In the genomic region with DNA sequence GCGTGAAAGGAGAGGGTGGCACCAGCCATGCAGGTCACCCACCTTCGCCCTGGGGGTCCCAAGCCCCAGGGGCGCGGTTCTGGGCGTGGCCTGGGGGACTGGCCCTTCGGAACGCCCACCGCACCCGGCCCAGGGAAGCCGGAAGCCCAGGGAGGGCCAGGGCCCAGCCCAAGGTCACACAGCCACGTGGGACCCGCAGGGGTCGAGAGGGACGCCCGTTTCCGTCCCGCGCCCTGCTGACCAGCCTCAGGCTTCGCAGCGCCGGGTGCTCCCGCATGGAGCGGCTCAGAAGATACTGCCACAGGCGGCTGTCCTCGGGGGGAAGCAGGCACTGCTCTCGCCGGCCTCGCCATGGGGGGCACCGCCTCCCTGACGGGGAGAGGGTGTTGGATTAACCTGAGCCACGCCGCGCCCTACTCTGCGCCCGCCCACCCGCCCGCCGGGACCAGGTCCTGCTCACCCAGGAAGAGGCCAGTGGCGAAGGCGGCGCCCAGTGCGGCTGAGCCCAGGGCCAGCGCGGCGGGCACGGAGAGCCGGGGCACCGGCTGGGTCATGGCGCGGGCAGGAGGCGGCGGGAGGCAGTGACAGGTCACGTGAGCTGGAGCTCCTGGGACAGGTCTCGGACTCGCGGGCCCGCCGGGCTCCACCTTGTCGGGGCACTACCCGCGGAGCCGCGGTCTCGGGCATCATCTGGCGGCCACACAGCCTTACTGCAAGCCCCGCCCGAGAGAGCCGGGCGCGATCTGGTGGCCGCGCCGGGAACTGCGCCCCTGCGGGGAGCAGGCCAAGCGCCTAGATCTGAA, we compare ENCODE assay signal across 1 cellular context.
A peak's percentile ranks its signal among the peaks of the same experiment; 100 is the strongest.
TF ChIP-seq lines count a peak whose summit lies in the region.

Gene COMTD1 (minus strand): TSS at position 583 of the 803 bp plus-strand sequence. CDS start 29 bp downstream, at position 554.

TF ChIP-seq in HEK293, 187 proteins besides CTCF, POLR2A, EP300 and RAD21 (continued from another document and continues in another):
- TF ChIP-seq, protein P1, sequence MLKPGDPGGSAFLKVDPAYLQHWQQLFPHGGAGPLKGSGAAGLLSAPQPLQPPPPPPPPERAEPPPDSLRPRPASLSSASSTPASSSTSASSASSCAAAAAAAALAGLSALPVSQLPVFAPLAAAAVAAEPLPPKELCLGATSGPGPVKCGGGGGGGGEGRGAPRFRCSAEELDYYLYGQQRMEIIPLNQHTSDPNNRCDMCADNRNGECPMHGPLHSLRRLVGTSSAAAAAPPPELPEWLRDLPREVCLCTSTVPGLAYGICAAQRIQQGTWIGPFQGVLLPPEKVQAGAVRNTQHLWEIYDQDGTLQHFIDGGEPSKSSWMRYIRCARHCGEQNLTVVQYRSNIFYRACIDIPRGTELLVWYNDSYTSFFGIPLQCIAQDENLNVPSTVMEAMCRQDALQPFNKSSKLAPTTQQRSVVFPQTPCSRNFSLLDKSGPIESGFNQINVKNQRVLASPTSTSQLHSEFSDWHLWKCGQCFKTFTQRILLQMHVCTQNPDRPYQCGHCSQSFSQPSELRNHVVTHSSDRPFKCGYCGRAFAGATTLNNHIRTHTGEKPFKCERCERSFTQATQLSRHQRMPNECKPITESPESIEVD (tag by site-specific recombination; IDR thresholded peaks at IDR 0.05): no peak
- TF ChIP-seq ZNF654 (tag by site-specific recombination; IDR thresholded peaks at IDR 0.05; ENCODE audit: low read depth) (peak; percentile 97), ZNF341 (tag by site-specific recombination; IDR thresholded peaks at IDR 0.05; ENCODE audit: low read depth) (peak; percentile 81), MYNN (tag by site-specific recombination; IDR thresholded peaks at IDR 0.05; ENCODE audit: borderline replicate concordance) (no peak), ZBTB21 (tag by site-specific recombination; IDR thresholded peaks at IDR 0.05) (peak; percentile 11; the same call in 1 of the 2 replicates), KLF7 (tag by site-specific recombination; IDR thresholded peaks at IDR 0.05; ENCODE audit: borderline replicate concordance) (peak; percentile 96), EGR2 (tag by site-specific recombination; IDR thresholded peaks at IDR 0.05; ENCODE audit: low read depth) (peak; percentile 5; the same call in 1 of the 2 replicates), ZNF404 (tag by site-specific recombination; IDR thresholded peaks at IDR 0.05) (no peak), ZNF639 (tag by site-specific recombination; IDR thresholded peaks at IDR 0.05) (peak; percentile 64; the same call in 1 of the 2 replicates), SP7 (tag by site-specific recombination; IDR thresholded peaks at IDR 0.05) (peak; percentile 65), ZNF292 (tag by site-specific recombination; IDR thresholded peaks at IDR 0.05; ENCODE audit: borderline replicate concordance, low read depth) (no peak), ZBTB1 (tag by site-specific recombination; IDR thresholded peaks at IDR 0.05) (no peak), YY2 (tag by site-specific recombination; IDR thresholded peaks at IDR 0.05) (no peak), ZNF561 (tag by site-specific recombination; IDR thresholded peaks at IDR 0.05; ENCODE audit: borderline replicate concordance) (0 out of 2 replicates have a peak, but pooled peaks have one; percentile 65), OSR2 (tag by site-specific recombination; IDR thresholded peaks at IDR 0.05) (no peak), GLIS1 (tag by site-specific recombination; IDR thresholded peaks at IDR 0.05) (peak; percentile 65), KLF10 (tag by site-specific recombination; IDR thresholded peaks at IDR 0.05) (peak; percentile 65; the same call in 1 of the 2 replicates), ZNF391 (tag by site-specific recombination; IDR thresholded peaks at IDR 0.05; ENCODE audit: borderline replicate concordance, low read depth) (peak; percentile 87), ZNF621 (tag by site-specific recombination; IDR thresholded peaks at IDR 0.05) (no peak), ZNF518A (tag by site-specific recombination; conservative IDR thresholded peaks at IDR 0.05; ENCODE audit: low read depth) (no peak), HOXD13 (CRISPR knock-in tag; IDR thresholded peaks at IDR 0.05; ENCODE audit: borderline replicate concordance) (no peak), ZNF843 (tag by site-specific recombination; IDR thresholded peaks at IDR 0.05) (peak; percentile 15; the same call in 1 of the 2 replicates), ZNF521 (tag by site-specific recombination; IDR thresholded peaks at IDR 0.05) (no peak), ZIC2 (tag by site-specific recombination; IDR thresholded peaks at IDR 0.05) (peak; percentile 94), SCRT2 (tag by site-specific recombination; IDR thresholded peaks at IDR 0.05) (no peak), ZNF175 (tag by site-specific recombination; IDR thresholded peaks at IDR 0.05) (no peak), ZNF558 (tag by site-specific recombination; IDR thresholded peaks at IDR 0.05) (no peak), ZNF155 (tag by site-specific recombination; IDR thresholded peaks at IDR 0.05) (no peak), ZNF354C (tag by site-specific recombination; IDR thresholded peaks at IDR 0.05; ENCODE audit: borderline replicate concordance, low read depth) (no peak), ZNF791 (tag by site-specific recombination; IDR thresholded peaks at IDR 0.05) (no peak), ZNF211 (tag by site-specific recombination; IDR thresholded peaks at IDR 0.05; ENCODE audit: low read depth) (no peak), ZNF830 (tag by site-specific recombination; IDR thresholded peaks at IDR 0.05; ENCODE audit: low read depth) (no peak), ZNF184 (tag by site-specific recombination; IDR thresholded peaks at IDR 0.05) (0 out of 2 replicates have a peak, but pooled peaks have one; percentile 65), ZNF664 (tag by site-specific recombination; IDR thresholded peaks at IDR 0.05) (no peak), ZNF274 (IDR thresholded peaks at IDR 0.05; ENCODE audit: low read length) (no peak), ZNF274 (tag by site-specific recombination; IDR thresholded peaks at IDR 0.05; ENCODE audit: borderline replicate concordance) (no peak), ZNF660 (tag by site-specific recombination; IDR thresholded peaks at IDR 0.05) (peak; percentile 85), ZNF138 (tag by site-specific recombination; IDR thresholded peaks at IDR 0.05; ENCODE audit: borderline replicate concordance) (no peak), ZNF266 (tag by site-specific recombination; IDR thresholded peaks at IDR 0.05; ENCODE audit: low read depth) (no peak), ZSCAN16 (tag by site-specific recombination; IDR thresholded peaks at IDR 0.05) (no peak), ZNF701 (tag by site-specific recombination; IDR thresholded peaks at IDR 0.05) (no peak), ZNF169 (tag by site-specific recombination; IDR thresholded peaks at IDR 0.05) (no peak), ZNF19 (tag by site-specific recombination; IDR thresholded peaks at IDR 0.05; ENCODE audit: low read depth) (no peak), PRDM1 (tag by site-specific recombination; IDR thresholded peaks at IDR 0.05) (no peak), GFI1B (tag by site-specific recombination; IDR thresholded peaks at IDR 0.05) (no peak), ZNF48 (tag by site-specific recombination; IDR thresholded peaks at IDR 0.05) (no peak), ZNF350 (tag by site-specific recombination; IDR thresholded peaks at IDR 0.05) (no peak), ZNF600 (tag by site-specific recombination; IDR thresholded peaks at IDR 0.05) (peak; percentile 54; the same call in 1 of the 2 replicates), ZNF202 (tag by site-specific recombination; IDR thresholded peaks at IDR 0.05; ENCODE audit: borderline replicate concordance) (no peak), ZNF174 (tag by site-specific recombination; IDR thresholded peaks at IDR 0.05) (no peak), ZNF132 (tag by site-specific recombination; IDR thresholded peaks at IDR 0.05; ENCODE audit: borderline replicate concordance) (no peak), TCF7L2 (IDR thresholded peaks at IDR 0.05; ENCODE audit: borderline replicate concordance, low read depth, low read length) (no peak)
- TF ChIP-seq, protein P2, sequence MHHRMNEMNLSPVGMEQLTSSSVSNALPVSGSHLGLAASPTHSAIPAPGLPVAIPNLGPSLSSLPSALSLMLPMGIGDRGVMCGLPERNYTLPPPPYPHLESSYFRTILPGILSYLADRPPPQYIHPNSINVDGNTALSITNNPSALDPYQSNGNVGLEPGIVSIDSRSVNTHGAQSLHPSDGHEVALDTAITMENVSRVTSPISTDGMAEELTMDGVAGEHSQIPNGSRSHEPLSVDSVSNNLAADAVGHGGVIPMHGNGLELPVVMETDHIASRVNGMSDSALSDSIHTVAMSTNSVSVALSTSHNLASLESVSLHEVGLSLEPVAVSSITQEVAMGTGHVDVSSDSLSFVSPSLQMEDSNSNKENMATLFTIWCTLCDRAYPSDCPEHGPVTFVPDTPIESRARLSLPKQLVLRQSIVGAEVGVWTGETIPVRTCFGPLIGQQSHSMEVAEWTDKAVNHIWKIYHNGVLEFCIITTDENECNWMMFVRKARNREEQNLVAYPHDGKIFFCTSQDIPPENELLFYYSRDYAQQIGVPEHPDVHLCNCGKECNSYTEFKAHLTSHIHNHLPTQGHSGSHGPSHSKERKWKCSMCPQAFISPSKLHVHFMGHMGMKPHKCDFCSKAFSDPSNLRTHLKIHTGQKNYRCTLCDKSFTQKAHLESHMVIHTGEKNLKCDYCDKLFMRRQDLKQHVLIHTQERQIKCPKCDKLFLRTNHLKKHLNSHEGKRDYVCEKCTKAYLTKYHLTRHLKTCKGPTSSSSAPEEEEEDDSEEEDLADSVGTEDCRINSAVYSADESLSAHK (tag by site-specific recombination; IDR thresholded peaks at IDR 0.05): no peak; the same call in 1 of the 2 replicates
- TF ChIP-seq, protein P3, sequence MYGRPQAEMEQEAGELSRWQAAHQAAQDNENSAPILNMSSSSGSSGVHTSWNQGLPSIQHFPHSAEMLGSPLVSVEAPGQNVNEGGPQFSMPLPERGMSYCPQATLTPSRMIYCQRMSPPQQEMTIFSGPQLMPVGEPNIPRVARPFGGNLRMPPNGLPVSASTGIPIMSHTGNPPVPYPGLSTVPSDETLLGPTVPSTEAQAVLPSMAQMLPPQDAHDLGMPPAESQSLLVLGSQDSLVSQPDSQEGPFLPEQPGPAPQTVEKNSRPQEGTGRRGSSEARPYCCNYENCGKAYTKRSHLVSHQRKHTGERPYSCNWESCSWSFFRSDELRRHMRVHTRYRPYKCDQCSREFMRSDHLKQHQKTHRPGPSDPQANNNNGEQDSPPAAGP (tag by site-specific recombination; IDR thresholded peaks at IDR 0.05): peak; percentile 71
- TF ChIP-seq, protein P4, sequence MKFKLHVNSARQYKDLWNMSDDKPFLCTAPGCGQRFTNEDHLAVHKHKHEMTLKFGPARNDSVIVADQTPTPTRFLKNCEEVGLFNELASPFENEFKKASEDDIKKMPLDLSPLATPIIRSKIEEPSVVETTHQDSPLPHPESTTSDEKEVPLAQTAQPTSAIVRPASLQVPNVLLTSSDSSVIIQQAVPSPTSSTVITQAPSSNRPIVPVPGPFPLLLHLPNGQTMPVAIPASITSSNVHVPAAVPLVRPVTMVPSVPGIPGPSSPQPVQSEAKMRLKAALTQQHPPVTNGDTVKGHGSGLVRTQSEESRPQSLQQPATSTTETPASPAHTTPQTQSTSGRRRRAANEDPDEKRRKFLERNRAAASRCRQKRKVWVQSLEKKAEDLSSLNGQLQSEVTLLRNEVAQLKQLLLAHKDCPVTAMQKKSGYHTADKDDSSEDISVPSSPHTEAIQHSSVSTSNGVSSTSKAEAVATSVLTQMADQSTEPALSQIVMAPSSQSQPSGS (tag by site-specific recombination; IDR thresholded peaks at IDR 0.05; ENCODE audit: low read depth): no peak
